Comparison of ENCODE assay signal across 1 cellular context in the genomic region with DNA sequence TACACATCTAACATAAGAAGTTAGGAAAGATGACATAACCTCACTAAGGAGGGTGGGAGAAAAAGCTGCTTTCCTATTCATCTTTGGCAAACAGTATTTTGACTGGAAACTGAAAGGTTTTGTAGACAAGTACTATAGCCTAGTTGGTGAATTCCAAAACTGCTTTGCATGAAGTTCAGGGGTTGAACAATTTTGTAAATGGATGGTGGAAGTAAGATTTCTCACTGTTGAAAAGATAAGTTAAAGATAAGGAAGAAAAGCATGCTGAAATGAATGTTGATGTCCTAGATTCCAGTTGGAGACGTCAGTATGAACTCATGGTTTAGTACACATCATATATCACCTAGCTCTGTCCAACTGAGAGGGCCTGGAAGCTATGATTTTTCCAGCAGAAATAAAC.
TF ChIP-seq lines count a peak whose summit lies in the region.

No MANE protein-coding gene starts in this region.

TF ChIP-seq in GM23338, 12 proteins besides CTCF, POLR2A, EP300 and RAD21 (continued from another document):
- TF ChIP-seq, protein P1, sequence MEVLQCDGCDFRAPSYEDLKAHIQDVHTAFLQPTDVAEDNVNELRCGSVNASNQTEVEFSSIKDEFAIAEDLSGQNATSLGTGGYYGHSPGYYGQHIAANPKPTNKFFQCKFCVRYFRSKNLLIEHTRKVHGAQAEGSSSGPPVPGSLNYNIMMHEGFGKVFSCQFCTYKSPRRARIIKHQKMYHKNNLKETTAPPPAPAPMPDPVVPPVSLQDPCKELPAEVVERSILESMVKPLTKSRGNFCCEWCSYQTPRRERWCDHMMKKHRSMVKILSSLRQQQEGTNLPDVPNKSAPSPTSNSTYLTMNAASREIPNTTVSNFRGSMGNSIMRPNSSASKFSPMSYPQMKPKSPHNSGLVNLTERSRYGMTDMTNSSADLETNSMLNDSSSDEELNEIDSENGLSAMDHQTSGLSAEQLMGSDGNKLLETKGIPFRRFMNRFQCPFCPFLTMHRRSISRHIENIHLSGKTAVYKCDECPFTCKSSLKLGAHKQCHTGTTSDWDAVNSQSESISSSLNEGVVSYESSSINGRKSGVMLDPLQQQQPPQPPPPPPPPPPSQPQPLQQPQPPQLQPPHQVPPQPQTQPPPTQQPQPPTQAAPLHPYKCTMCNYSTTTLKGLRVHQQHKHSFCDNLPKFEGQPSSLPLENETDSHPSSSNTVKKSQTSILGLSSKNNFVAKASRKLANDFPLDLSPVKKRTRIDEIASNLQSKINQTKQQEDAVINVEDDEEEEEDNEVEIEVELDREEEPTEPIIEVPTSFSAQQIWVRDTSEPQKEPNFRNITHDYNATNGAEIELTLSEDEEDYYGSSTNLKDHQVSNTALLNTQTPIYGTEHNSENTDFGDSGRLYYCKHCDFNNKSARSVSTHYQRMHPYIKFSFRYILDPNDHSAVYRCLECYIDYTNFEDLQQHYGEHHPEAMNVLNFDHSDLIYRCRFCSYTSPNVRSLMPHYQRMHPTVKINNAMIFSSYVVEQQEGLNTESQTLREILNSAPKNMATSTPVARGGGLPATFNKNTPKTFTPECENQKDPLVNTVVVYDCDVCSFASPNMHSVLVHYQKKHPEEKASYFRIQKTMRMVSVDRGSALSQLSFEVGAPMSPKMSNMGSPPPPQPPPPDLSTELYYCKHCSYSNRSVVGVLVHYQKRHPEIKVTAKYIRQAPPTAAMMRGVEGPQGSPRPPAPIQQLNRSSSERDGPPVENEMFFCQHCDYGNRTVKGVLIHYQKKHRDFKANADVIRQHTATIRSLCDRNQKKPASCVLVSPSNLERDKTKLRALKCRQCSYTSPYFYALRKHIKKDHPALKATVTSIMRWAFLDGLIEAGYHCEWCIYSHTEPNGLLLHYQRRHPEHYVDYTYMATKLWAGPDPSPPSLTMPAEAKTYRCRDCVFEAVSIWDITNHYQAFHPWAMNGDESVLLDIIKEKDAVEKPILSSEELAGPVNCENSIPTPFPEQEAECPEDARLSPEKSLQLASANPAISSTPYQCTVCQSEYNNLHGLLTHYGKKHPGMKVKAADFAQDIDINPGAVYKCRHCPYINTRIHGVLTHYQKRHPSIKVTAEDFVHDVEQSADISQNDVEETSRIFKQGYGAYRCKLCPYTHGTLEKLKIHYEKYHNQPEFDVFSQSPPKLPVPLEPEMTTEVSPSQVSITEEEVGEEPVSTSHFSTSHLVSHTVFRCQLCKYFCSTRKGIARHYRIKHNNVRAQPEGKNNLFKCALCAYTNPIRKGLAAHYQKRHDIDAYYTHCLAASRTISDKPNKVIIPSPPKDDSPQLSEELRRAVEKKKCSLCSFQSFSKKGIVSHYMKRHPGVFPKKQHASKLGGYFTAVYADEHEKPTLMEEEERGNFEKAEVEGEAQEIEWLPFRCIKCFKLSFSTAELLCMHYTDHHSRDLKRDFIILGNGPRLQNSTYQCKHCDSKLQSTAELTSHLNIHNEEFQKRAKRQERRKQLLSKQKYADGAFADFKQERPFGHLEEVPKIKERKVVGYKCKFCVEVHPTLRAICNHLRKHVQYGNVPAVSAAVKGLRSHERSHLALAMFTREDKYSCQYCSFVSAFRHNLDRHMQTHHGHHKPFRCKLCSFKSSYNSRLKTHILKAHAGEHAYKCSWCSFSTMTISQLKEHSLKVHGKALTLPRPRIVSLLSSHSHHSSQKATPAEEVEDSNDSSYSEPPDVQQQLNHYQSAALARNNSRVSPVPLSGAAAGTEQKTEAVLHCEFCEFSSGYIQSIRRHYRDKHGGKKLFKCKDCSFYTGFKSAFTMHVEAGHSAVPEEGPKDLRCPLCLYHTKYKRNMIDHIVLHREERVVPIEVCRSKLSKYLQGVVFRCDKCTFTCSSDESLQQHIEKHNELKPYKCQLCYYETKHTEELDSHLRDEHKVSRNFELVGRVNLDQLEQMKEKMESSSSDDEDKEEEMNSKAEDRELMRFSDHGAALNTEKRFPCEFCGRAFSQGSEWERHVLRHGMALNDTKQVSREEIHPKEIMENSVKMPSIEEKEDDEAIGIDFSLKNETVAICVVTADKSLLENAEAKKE (CRISPR knock-in tag; IDR thresholded peaks at IDR 0.05) = no peak
- TF ChIP-seq ETS1 (IDR thresholded peaks at IDR 0.05) (no peak), EZH2phosphoT487 (IDR thresholded peaks at IDR 0.05; ENCODE audit: unreplicated experiment) (no peak), EZH2 (IDR thresholded peaks at IDR 0.05; ENCODE audit: low read depth, unreplicated experiment) (no peak), ZNF331 (CRISPR knock-in tag; IDR thresholded peaks at IDR 0.05; ENCODE audit: low read depth) (no peak), CREB1 (CRISPR knock-in tag; IDR thresholded peaks at IDR 0.05; ENCODE audit: low read depth) (no peak)
